In genomic region chr7:9100289-9100688, GRCh38 we compare ENCODE assay signal across 2 cellular contexts.
TF ChIP-seq lines count a peak whose summit lies in the region.

No MANE protein-coding gene starts in this region.

TF ChIP-seq in IMR-90, 13 proteins besides CTCF, POLR2A, EP300 and RAD21:
- TF ChIP-seq CEBPB (IDR thresholded peaks at IDR 0.05; ENCODE audit: low read depth, low read length) (peak; percentile 71), FOS (IDR thresholded peaks at IDR 0.05; ENCODE audit: low read depth, low read length) (no peak), BHLHE40 (IDR thresholded peaks at IDR 0.05; ENCODE audit: low read depth, low read length) (no peak), USF2 (IDR thresholded peaks at IDR 0.05; ENCODE audit: low read depth, low read length) (no peak), SMC3 (IDR thresholded peaks at IDR 0.05; ENCODE audit: low read depth, low read length) (no peak)

TF ChIP-seq in K562, 482 proteins besides CTCF, POLR2A, EP300 and RAD21:
- no peak for TF ChIP-seq BCOR (IDR thresholded peaks at IDR 0.05)
- TF ChIP-seq ZNF224 (CRISPR knock-in tag; IDR thresholded peaks at IDR 0.05) = no peak
- TF ChIP-seq GTF2F1 (IDR thresholded peaks at IDR 0.05; ENCODE audit: low read depth, low read length) = no peak
- TF ChIP-seq ATF3 (IDR thresholded peaks at IDR 0.05) = peak; percentile 30; the same call in 1 of the 2 replicates
- TF ChIP-seq ATF3 (CRISPR knock-in tag; conservative IDR thresholded peaks at IDR 0.05) = no peak
- TF ChIP-seq CEBPG (CRISPR knock-in tag; IDR thresholded peaks at IDR 0.05) = no peak
- peak; percentile 74 to 92 for TF ChIP-seq CEBPG (tag; conservative IDR thresholded peaks at IDR 0.05 in 1 of 2, IDR thresholded peaks at IDR 0.05 in 1 of 2)
- TF ChIP-seq TRIM24 (IDR thresholded peaks at IDR 0.05) = peak in 1 of 2 experiments; percentile 41; a peak in 1 of 4 replicates
- peak; percentile 62; the same call in 1 of the 2 replicates for TF ChIP-seq CEBPB (tag; IDR thresholded peaks at IDR 0.05)
